Comparison of ENCODE assay signal across 6 cellular contexts in genomic region chr10:62623223-62623622, GRCh38.
"Had no signal": no experiment of that assay in that cellular context is flagged by ENCODE, and none has a peak within 500 bp of the region (broad histone marks: within the 10 kb centered on the region; RNA-seq: fewer than 3 reads in every experiment).

No MANE protein-coding gene starts in this region.

- H3K27ac Mint-ChIP-seq: HFFc6, IgD-negative memory B cell had no signal

- H3K36me3 ChIP-seq: HAP-1 had no signal

- H3K4me3 ChIP-seq: GM23248, HAP-1 had no signal

- H3K9me3 ChIP-seq: HAP-1 had no signal

- H3K27ac ChIP-seq: GM23248, HL-60 had no signal

- H3K27me3 Mint-ChIP-seq: IgD-negative memory B cell had no signal

- H3K9me3 Mint-ChIP-seq: HFFc6, IgD-negative memory B cell had no signal

- H3K4me3 Mint-ChIP-seq: HFFc6, IgD-negative memory B cell had no signal

- DNase-seq: GM23248, H7, HFFc6 had no signal
